Comparison of ENCODE assay signal across 1 cellular context in the genomic region with DNA sequence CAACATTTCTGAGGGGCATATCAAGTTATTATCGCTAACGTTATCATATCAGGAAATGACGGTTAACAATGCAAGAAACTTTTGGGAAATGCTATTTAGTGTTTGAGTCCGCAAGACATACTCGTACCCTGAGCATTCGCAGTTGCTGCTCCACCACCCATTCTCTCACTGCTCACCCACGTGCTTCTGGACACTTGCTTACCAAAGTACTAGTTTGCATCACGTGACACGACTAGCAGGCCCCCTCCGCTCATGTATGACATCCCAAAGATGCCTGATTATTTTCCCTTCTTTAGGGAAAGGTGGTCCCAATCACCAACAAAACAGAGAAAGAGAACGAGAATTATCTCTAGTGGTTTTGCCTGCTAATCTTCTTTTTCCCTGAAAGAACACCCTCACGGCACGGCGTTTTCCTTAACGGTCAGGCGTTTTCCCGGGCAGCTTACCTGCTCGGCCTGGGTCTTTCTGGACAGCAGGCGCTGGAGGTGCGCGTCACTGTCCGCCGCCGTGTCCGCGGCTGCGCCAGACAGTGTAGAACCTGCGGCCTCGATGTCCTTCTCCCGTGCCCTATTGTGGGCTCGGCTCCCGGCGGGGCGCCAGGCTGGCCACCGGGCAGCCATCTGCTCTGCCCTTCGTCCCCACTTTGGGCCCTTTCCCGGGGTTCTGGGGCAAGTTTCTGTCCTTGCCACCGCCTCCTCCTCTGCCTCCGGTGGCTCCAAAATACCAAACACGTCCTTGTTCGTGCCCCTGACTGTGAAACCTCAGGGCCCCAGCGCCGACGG.
TF ChIP-seq lines count a peak whose summit lies in the region.

Gene SUPV3L1, plus strand, starts transcription at position 492 of the 782 bp plus-strand sequence. Its CDS starts 58 bp downstream, at position 550.

TF ChIP-seq in HepG2, 621 proteins besides CTCF, POLR2A, EP300 and RAD21 (continued from another document and continues in another):
- TF ChIP-seq ZNF543 (CRISPR knock-in tag; IDR thresholded peaks at IDR 0.05) (no peak; the same call in 1 of the 2 replicates), ATAD3A (CRISPR knock-in tag; IDR thresholded peaks at IDR 0.05) (no peak), NAIF1 (CRISPR knock-in tag; IDR thresholded peaks at IDR 0.05; ENCODE audit: borderline replicate concordance) (peak; percentile 98), FOXP4 (CRISPR knock-in tag; IDR thresholded peaks at IDR 0.05) (no peak), IKZF1 (IDR thresholded peaks at IDR 0.05) (no peak), NFE2L1 (CRISPR knock-in tag; IDR thresholded peaks at IDR 0.05; ENCODE audit: borderline replicate concordance) (no peak), SIN3A (IDR thresholded peaks at IDR 0.05; ENCODE audit: borderline replicate concordance, low read depth, low read length) (peak; percentile 98), ZNF605 (CRISPR knock-in tag; IDR thresholded peaks at IDR 0.05) (peak; percentile 24), WIZ (CRISPR knock-in tag; IDR thresholded peaks at IDR 0.05) (no peak; the same call in 1 of the 2 replicates), NFKB2 (CRISPR knock-in tag; IDR thresholded peaks at IDR 0.05; ENCODE audit: borderline replicate concordance) (no peak), HNF4A (CRISPR knock-in tag; IDR thresholded peaks at IDR 0.05) (no peak; the same call in 1 of the 2 replicates), ZNF577 (CRISPR knock-in tag; IDR thresholded peaks at IDR 0.05; ENCODE audit: borderline replicate concordance, low read depth) (no peak), ZFP82 (CRISPR knock-in tag; IDR thresholded peaks at IDR 0.05; ENCODE audit: borderline replicate concordance) (0 out of 2 replicates have a peak, but pooled peaks have one; percentile 39), PRDM4 (CRISPR knock-in tag; IDR thresholded peaks at IDR 0.05; ENCODE audit: borderline replicate concordance) (no peak), ZNF616 (CRISPR knock-in tag; IDR thresholded peaks at IDR 0.05; ENCODE audit: low read depth) (no peak), ZNF34 (CRISPR knock-in tag; IDR thresholded peaks at IDR 0.05; ENCODE audit: borderline replicate concordance) (no peak), ZNF644 (CRISPR knock-in tag; IDR thresholded peaks at IDR 0.05; ENCODE audit: low read depth) (no peak), IKZF5 (CRISPR knock-in tag; IDR thresholded peaks at IDR 0.05) (no peak; the same call in 1 of the 2 replicates), ZNF10 (CRISPR knock-in tag; IDR thresholded peaks at IDR 0.05; ENCODE audit: borderline replicate concordance, low read depth) (no peak), HDAC2 (CRISPR knock-in tag; IDR thresholded peaks at IDR 0.05) (peak; percentile 74), SNAPC4 (CRISPR knock-in tag; IDR thresholded peaks at IDR 0.05) (no peak), THYN1 (CRISPR knock-in tag; IDR thresholded peaks at IDR 0.05; ENCODE audit: borderline replicate concordance, low read depth) (no peak), HDAC1 (CRISPR knock-in tag; IDR thresholded peaks at IDR 0.05) (peak; percentile 92), ZNF7 (CRISPR knock-in tag; IDR thresholded peaks at IDR 0.05) (no peak), GZF1 (CRISPR knock-in tag; IDR thresholded peaks at IDR 0.05) (no peak), ZNF143 (CRISPR knock-in tag; IDR thresholded peaks at IDR 0.05) (0 out of 2 replicates have a peak, but pooled peaks have one; percentile 1), ZMYM3 (CRISPR knock-in tag; IDR thresholded peaks at IDR 0.05) (no peak), SMARCE1 (IDR thresholded peaks at IDR 0.05; ENCODE audit: borderline replicate concordance) (no peak), ZNF615 (CRISPR knock-in tag; IDR thresholded peaks at IDR 0.05; ENCODE audit: borderline replicate concordance) (no peak), ELF3 (CRISPR knock-in tag; IDR thresholded peaks at IDR 0.05) (0 out of 2 replicates have a peak, but pooled peaks have one; percentile 26), NFATC3 (CRISPR knock-in tag; IDR thresholded peaks at IDR 0.05) (no peak), FOXA1 (IDR thresholded peaks at IDR 0.05) (no peak), FOXA1 (CRISPR knock-in tag; IDR thresholded peaks at IDR 0.05) (peak; percentile 10; the same call in 1 of the 2 replicates), TBL1XR1 (IDR thresholded peaks at IDR 0.05; ENCODE audit: borderline replicate concordance, low read length, partially characterized antibody) (peak; percentile 64), ZNF224 (CRISPR knock-in tag; IDR thresholded peaks at IDR 0.05) (0 out of 2 replicates have a peak, but pooled peaks have one; percentile 39), REST (IDR thresholded peaks at IDR 0.05; ENCODE audit: borderline replicate concordance in 1 of 2, low read depth in 1 of 2, low read length in 2 of 2) (no peak; a peak in 1 of 4 replicates), MTA3 (CRISPR knock-in tag; IDR thresholded peaks at IDR 0.05) (no peak), KLF11 (CRISPR knock-in tag; IDR thresholded peaks at IDR 0.05) (no peak), PHF5A (CRISPR knock-in tag; IDR thresholded peaks at IDR 0.05; ENCODE audit: low read depth, unreplicated experiment) (no peak), IRX3 (CRISPR knock-in tag; IDR thresholded peaks at IDR 0.05; ENCODE audit: borderline replicate concordance, low read depth) (no peak), FLYWCH1 (CRISPR knock-in tag; IDR thresholded peaks at IDR 0.05) (no peak)
- TF ChIP-seq, protein P1, sequence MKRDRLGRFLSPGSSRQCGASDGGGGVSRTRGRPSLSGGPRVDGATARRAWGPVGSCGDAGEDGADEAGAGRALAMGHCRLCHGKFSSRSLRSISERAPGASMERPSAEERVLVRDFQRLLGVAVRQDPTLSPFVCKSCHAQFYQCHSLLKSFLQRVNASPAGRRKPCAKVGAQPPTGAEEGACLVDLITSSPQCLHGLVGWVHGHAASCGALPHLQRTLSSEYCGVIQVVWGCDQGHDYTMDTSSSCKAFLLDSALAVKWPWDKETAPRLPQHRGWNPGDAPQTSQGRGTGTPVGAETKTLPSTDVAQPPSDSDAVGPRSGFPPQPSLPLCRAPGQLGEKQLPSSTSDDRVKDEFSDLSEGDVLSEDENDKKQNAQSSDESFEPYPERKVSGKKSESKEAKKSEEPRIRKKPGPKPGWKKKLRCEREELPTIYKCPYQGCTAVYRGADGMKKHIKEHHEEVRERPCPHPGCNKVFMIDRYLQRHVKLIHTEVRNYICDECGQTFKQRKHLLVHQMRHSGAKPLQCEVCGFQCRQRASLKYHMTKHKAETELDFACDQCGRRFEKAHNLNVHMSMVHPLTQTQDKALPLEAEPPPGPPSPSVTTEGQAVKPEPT (CRISPR knock-in tag; IDR thresholded peaks at IDR 0.05; ENCODE audit: low read depth): no peak; the same call in 1 of the 2 replicates
- TF ChIP-seq, protein P2, sequence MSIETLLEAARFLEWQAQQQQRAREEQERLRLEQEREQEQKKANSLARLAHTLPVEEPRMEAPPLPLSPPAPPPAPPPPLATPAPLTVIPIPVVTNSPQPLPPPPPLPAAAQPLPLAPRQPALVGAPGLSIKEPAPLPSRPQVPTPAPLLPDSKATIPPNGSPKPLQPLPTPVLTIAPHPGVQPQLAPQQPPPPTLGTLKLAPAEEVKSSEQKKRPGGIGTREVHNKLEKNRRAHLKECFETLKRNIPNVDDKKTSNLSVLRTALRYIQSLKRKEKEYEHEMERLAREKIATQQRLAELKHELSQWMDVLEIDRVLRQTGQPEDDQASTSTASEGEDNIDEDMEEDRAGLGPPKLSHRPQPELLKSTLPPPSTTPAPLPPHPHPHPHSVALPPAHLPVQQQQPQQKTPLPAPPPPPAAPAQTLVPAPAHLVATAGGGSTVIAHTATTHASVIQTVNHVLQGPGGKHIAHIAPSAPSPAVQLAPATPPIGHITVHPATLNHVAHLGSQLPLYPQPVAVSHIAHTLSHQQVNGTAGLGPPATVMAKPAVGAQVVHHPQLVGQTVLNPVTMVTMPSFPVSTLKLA (IDR thresholded peaks at IDR 0.05): peak; percentile 99
